Comparison of ENCODE assay signal across 8 cellular contexts in genomic region chr11:3854660-3854976, GRCh38. TPM values are rescaled to one million over a fixed set of nuclear protein-coding genes. Genes with fewer than 3 reads are reported as not detected.
DNase-seq lines count a peak whose midpoint lies in the region; ATAC-seq and TF ChIP-seq lines count a peak whose summit lies in the region.

No MANE protein-coding gene starts in this region.

- no peaks in the 10 kb centered on the region for H3K9me3 Mint-ChIP-seq in activated CD8-positive, alpha-beta memory T cell treated with anti-CD3 and anti-CD28 coated beads, Interleukin-2, amount 10 ng/mL, durations not matched to agents 7 days and 5 days (ENCODE audit: low read depth)
- H3K9me3 Mint-ChIP-seq in activated T-helper 2 cell treated with anti-CD3 and anti-CD28 coated beads, Interferon-gamma antibody, Interleukin-2, Interleukin-4, amounts not matched to agents 10 μg/mL and 5 μg/mL and 100 μg/mL, durations not matched to agents 14 hours and 24 hours and 36 hours: no peaks in the 10 kb centered on the region

- H3K4me3 ChIP-seq in liver (ENCODE audit: low read depth in 1 of 3, low read length in 3 of 3) (peak overlapping the region in 2 of 3 donors; percentile 21 to 95), thyroid gland (replicated peaks in 1 of 3) (no peak overlapping the region)

- no peak for TF ChIP-seq POLR2A in thyroid gland (IDR thresholded peaks at IDR 0.05)

- peak overlapping the region in 1 of 2 donors; percentile 50 for H3K9ac ChIP-seq in liver (ENCODE audit: low read depth in 1 of 2, low read length in 2 of 2)

- H3K9me3 ChIP-seq in liver (ENCODE audit: control insufficient read depth in 4 of 4, low read length in 3 of 4): no peaks in the 10 kb centered on the region
- H3K9me3 ChIP-seq in thyroid gland: no peaks in the 10 kb centered on the region

- CTCF ChIA-PET in activated CD8-positive, alpha-beta memory T cell treated with anti-CD3 and anti-CD28 coated beads, Interleukin-2, amount 10 ng/mL, durations not matched to agents 7 days and 5 days (lab: Charles Lee): interaction anchor here (0.6 to 16.8 kb wide), 56 partner anchors 13 to 253 kb away, joined by 3 to 474 read pairs (median 7); partner anchors contain the start of genes NUP98, PGAP2 and RHOG

- no peak for ATAC-seq in activated CD8-positive, alpha-beta memory T cell treated with anti-CD3 and anti-CD28 coated beads, Interleukin-2, amount 10 ng/mL, durations not matched to agents 7 days and 5 days
- ATAC-seq in HG03354 (IDR thresholded peaks at IDR 0.05; ENCODE audit: poor library complexity, severe bottlenecking, unreplicated experiment): no peak

- H3K36me3 ChIP-seq in liver (ENCODE audit: control insufficient read depth in 4 of 4, insufficient read depth in 3 of 4, low read depth in 1 of 4, low read length in 3 of 4) (no peaks in the 10 kb centered on the region), thyroid gland (no peaks in the 10 kb centered on the region)

- H3K4me1 ChIP-seq in liver (ENCODE audit: control insufficient read depth in 4 of 4, insufficient read depth in 4 of 4, low read length in 3 of 4) (peaks cover 18 to 41% (median 27%) of the 10 kb centered on the region in 4 donors), thyroid gland (peaks cover 35 to 42% of the 10 kb centered on the region in 2 donors)

- H3K27me3 Mint-ChIP-seq in activated CD8-positive, alpha-beta memory T cell treated with anti-CD3 and anti-CD28 coated beads, Interleukin-2, amount 10 ng/mL, durations not matched to agents 7 days and 5 days: no peaks in the 10 kb centered on the region
- no peaks in the 10 kb centered on the region for H3K27me3 Mint-ChIP-seq in activated T-helper 2 cell treated with anti-CD3 and anti-CD28 coated beads, Interferon-gamma antibody, Interleukin-2, Interleukin-4, amounts not matched to agents 10 μg/mL and 5 μg/mL and 100 μg/mL, durations not matched to agents 14 hours and 24 hours and 36 hours (ENCODE audit: low read depth)

- no peak for TF ChIP-seq RAD21 in liver (IDR thresholded peaks at IDR 0.05)

- peak overlapping the region; percentile 63 to 96 for H3K27ac ChIP-seq in liver (ENCODE audit: low read depth in 1 of 2, low read length in 2 of 2)
- peak overlapping the region; percentile 78 to 95 (median 95) for H3K27ac ChIP-seq in thyroid gland

- H3K36me3 Mint-ChIP-seq in activated CD8-positive, alpha-beta memory T cell treated with anti-CD3 and anti-CD28 coated beads, Interleukin-2, amount 10 ng/mL, durations not matched to agents 7 days and 5 days: peaks cover 10% of the 10 kb centered on the region
- peaks cover 26% of the 10 kb centered on the region for H3K36me3 Mint-ChIP-seq in activated T-helper 2 cell treated with anti-CD3 and anti-CD28 coated beads, Interferon-gamma antibody, Interleukin-2, Interleukin-4, amounts not matched to agents 10 μg/mL and 5 μg/mL and 100 μg/mL, durations not matched to agents 14 hours and 24 hours and 36 hours (ENCODE audit: low read depth)

- DNase-seq in activated CD8-positive, alpha-beta memory T cell treated with anti-CD3 and anti-CD28 coated beads, Interleukin-2, amount 10 ng/mL, durations not matched to agents 7 days and 5 days: no peak
- no peak for DNase-seq in activated CD8-positive, alpha-beta memory T cell treated with anti-CD3 and anti-CD28 coated beads for 24 hours
- DNase-seq in activated T-helper 2 cell treated with anti-CD3 and anti-CD28 coated beads, Interferon-gamma antibody, Interleukin-2, Interleukin-4, amounts not matched to agents 10 μg/mL and 5 μg/mL and 100 μg/mL, durations not matched to agents 14 hours and 24 hours and 36 hours (ENCODE audit: low spot score): no peak
- no peak for DNase-seq in thyroid gland
- no peak for DNase-seq in RPMI8226
- DNase-seq in amniotic stem cell (lab: John Stamatoyannopoulos, UW): no peak

- H3K4me3 Mint-ChIP-seq in activated CD8-positive, alpha-beta memory T cell treated with anti-CD3 and anti-CD28 coated beads, Interleukin-2, amount 10 ng/mL, durations not matched to agents 7 days and 5 days: peak overlapping the region; percentile 86
- peak overlapping the region; percentile 87 for H3K4me3 Mint-ChIP-seq in activated T-helper 2 cell treated with anti-CD3 and anti-CD28 coated beads, Interferon-gamma antibody, Interleukin-2, Interleukin-4, amounts not matched to agents 10 μg/mL and 5 μg/mL and 100 μg/mL, durations not matched to agents 14 hours and 24 hours and 36 hours (ENCODE audit: low read depth)

- H3K27me3 ChIP-seq in liver (ENCODE audit: control insufficient read depth in 4 of 4, insufficient read depth in 4 of 4, low read length in 3 of 4): no peaks in the 10 kb centered on the region
- no peaks in the 10 kb centered on the region for H3K27me3 ChIP-seq in thyroid gland

- H3K4me1 Mint-ChIP-seq in activated CD8-positive, alpha-beta memory T cell treated with anti-CD3 and anti-CD28 coated beads, Interleukin-2, amount 10 ng/mL, durations not matched to agents 7 days and 5 days: peaks cover 51% of the 10 kb centered on the region
- H3K4me1 Mint-ChIP-seq in activated T-helper 2 cell treated with anti-CD3 and anti-CD28 coated beads, Interferon-gamma antibody, Interleukin-2, Interleukin-4, amounts not matched to agents 10 μg/mL and 5 μg/mL and 100 μg/mL, durations not matched to agents 14 hours and 24 hours and 36 hours (ENCODE audit: low read depth): peaks cover 48% of the 10 kb centered on the region

- WGBS in liver: 20% methylated on average over 7 of the region's 7 CpGs
- 23% methylated on average over 5 to 6 of the region's 7 CpGs for WGBS in thyroid gland, 2 donors

- peak overlapping the region; percentile 97 for H3K27ac Mint-ChIP-seq in activated CD8-positive, alpha-beta memory T cell treated with anti-CD3 and anti-CD28 coated beads, Interleukin-2, amount 10 ng/mL, durations not matched to agents 7 days and 5 days
- H3K27ac Mint-ChIP-seq in activated T-helper 2 cell treated with anti-CD3 and anti-CD28 coated beads, Interferon-gamma antibody, Interleukin-2, Interleukin-4, amounts not matched to agents 10 μg/mL and 5 μg/mL and 100 μg/mL, durations not matched to agents 14 hours and 24 hours and 36 hours: peak overlapping the region; percentile 96

- intact Hi-C loops in activated T-helper 2 cell treated with anti-CD3 and anti-CD28 coated beads, Interferon-gamma antibody, Interleukin-2, Interleukin-4, amounts not matched to agents 10 μg/mL and 5 μg/mL and 100 μg/mL, durations not matched to agents 14 hours and 24 hours and 36 hours (cut with micrococcal nuclease): loop anchor here (1.0 to 5.0 kb wide), 5 partner anchors 13 to 862 kb away; partner anchors contain the start of gene NAP1L4
- intact Hi-C loops in thyroid gland (cut with DNase I): loop anchor here (2.0 kb wide), 1 partner anchor 218 kb away; no protein-coding TSS in a partner anchor

- no peak for TF ChIP-seq CTCF in liver (IDR thresholded peaks at IDR 0.05; ENCODE audit: low read depth, low read length, missing input control)
- no peak for TF ChIP-seq CTCF in thyroid gland (IDR thresholded peaks at IDR 0.05)

TF ChIP-seq in liver, 16 proteins besides CTCF, POLR2A, EP300 and RAD21 (continues in another document):
- TF ChIP-seq MAX (IDR thresholded peaks at IDR 0.05) (no peak), HNF4A (conservative IDR thresholded peaks at IDR 0.05) (no peak), HNF4G (IDR thresholded peaks at IDR 0.05) (no peak)

RNA-seq across cellular contexts. Expression of gene STIM1, which starts 0.8 kb away (rescaled TPM):
- 100 to 1,000 TPM in 1 of 2 experiments, 10 to 100 TPM in 1; 83.5 to 104 TPM for total RNA-seq in activated CD8-positive, alpha-beta memory T cell treated with anti-CD3 and anti-CD28 coated beads, Interleukin-2, amount 10 ng/mL, durations not matched to agents 7 days and 5 days
- 77.6 and 78.0 TPM in 2 replicates for total RNA-seq in activated T-helper 2 cell treated with anti-CD3 and anti-CD28 coated beads, Interferon-gamma antibody, Interleukin-2, Interleukin-4, amounts not matched to agents 10 μg/mL and 5 μg/mL and 100 μg/mL, durations not matched to agents 14 hours and 24 hours and 36 hours
- 10 to 100 TPM; 21.6 to 42.9 TPM for total RNA-seq in liver
- polyA plus RNA-seq in liver: 10 to 100 TPM; 19.7 to 28.5 TPM
- 10 to 100 TPM; 54.3 to 89.2 (median 71.0) TPM for total RNA-seq in thyroid gland

RNA-seq across cellular contexts. Expression of gene RHOG, which starts 13.9 kb away (rescaled TPM):
- total RNA-seq in activated CD8-positive, alpha-beta memory T cell treated with anti-CD3 and anti-CD28 coated beads, Interleukin-2, amount 10 ng/mL, durations not matched to agents 7 days and 5 days: 100 to 1,000 TPM; 154 to 163 TPM
- total RNA-seq in activated T-helper 2 cell treated with anti-CD3 and anti-CD28 coated beads, Interferon-gamma antibody, Interleukin-2, Interleukin-4, amounts not matched to agents 10 μg/mL and 5 μg/mL and 100 μg/mL, durations not matched to agents 14 hours and 24 hours and 36 hours: 174 and 177 TPM in 2 replicates
- 10 to 100 TPM in 1 of 2 donors, 1 to 10 TPM in 1; 7.4 to 13.8 TPM for total RNA-seq in liver
- polyA plus RNA-seq in liver: 10 to 100 TPM; 21.9 to 32.9 TPM
- total RNA-seq in thyroid gland: 10 to 100 TPM; 17.3 to 39.0 (median 27.8) TPM

RNA-seq across cellular contexts. Expression of gene PGAP2, which starts 46.3 kb away (rescaled TPM):
- total RNA-seq in activated CD8-positive, alpha-beta memory T cell treated with anti-CD3 and anti-CD28 coated beads, Interleukin-2, amount 10 ng/mL, durations not matched to agents 7 days and 5 days: 10 to 100 TPM; 22.7 to 23.5 TPM
- total RNA-seq in activated T-helper 2 cell treated with anti-CD3 and anti-CD28 coated beads, Interferon-gamma antibody, Interleukin-2, Interleukin-4, amounts not matched to agents 10 μg/mL and 5 μg/mL and 100 μg/mL, durations not matched to agents 14 hours and 24 hours and 36 hours: 23.8 and 30.3 TPM in 2 replicates
- 10 to 100 TPM; 11.6 to 12.3 TPM for total RNA-seq in liver
- polyA plus RNA-seq in liver: 10 to 100 TPM in 1 of 2 donors, 1 to 10 TPM in 1; 10.0 to 14.8 TPM
- total RNA-seq in thyroid gland: 10 to 100 TPM; 24.6 to 36.5 (median 30.5) TPM

RNA-seq across cellular contexts. Expression of gene NUP98, which starts 57.3 kb away (rescaled TPM):
- total RNA-seq in activated CD8-positive, alpha-beta memory T cell treated with anti-CD3 and anti-CD28 coated beads, Interleukin-2, amount 10 ng/mL, durations not matched to agents 7 days and 5 days: 100 to 1,000 TPM; 106 to 108 TPM
- 123 and 131 TPM in 2 replicates for total RNA-seq in activated T-helper 2 cell treated with anti-CD3 and anti-CD28 coated beads, Interferon-gamma antibody, Interleukin-2, Interleukin-4, amounts not matched to agents 10 μg/mL and 5 μg/mL and 100 μg/mL, durations not matched to agents 14 hours and 24 hours and 36 hours
- total RNA-seq in liver (10 to 100 TPM; 68.9 to 75.0 TPM), thyroid gland (100 to 1,000 TPM; 117 to 188 (median 160) TPM)
- 10 to 100 TPM; 10.9 to 18.8 TPM for polyA plus RNA-seq in liver

Comparison
In these comparisons a context has a peak if more than half of its experiments do, and no peak if none do; other contexts are left out.
1. H3K4me3 ChIP-seq: peak in liver (2 of 3); none in thyroid gland (0 of 3).